Comparison of ENCODE assay signal across 17 cellular contexts in genomic region chr19:5678071-5678682, GRCh38. TPM values are rescaled to one million over a fixed set of nuclear protein-coding genes. Genes with fewer than 3 reads are reported as not detected.
DNase-seq lines count a peak whose midpoint lies in the region; ATAC-seq and TF ChIP-seq lines count a peak whose summit lies in the region.
"Had no signal": no experiment of that assay in that cellular context is flagged by ENCODE, and none has a peak within 500 bp of the region (broad histone marks: within the 10 kb centered on the region; RNA-seq: fewer than 3 reads in every experiment).

No MANE protein-coding gene starts in this region.

- intact Hi-C loops in left ventricle myocardium superior (cut with micrococcal nuclease) (no loop called here), cardiac septum (cut with DNase I) (no loop called here), thyroid gland (cut with DNase I) (no loop called here)

- H3K27ac Mint-ChIP-seq in nephron, result no peak overlapping the region

- DNase-seq in left ventricle myocardium superior, result peak; percentile 33
- DNase-seq in cardiac septum (ENCODE audit: low spot score), result no peak
- no peak for DNase-seq in thyroid gland
- DNase-seq: BE2C; Caco-2; CD4-positive, alpha-beta T cell; HFFc6; KG1; NCI-H1105 treated with DMSO at 0.1 percent for 48 hours; NCI-H1694; NCI-H2081 treated with DMSO at 0.1 percent for 48 hours; SHP77 had no signal

- no peak for ATAC-seq in left ventricle myocardium superior

- TF ChIP-seq CTCF in nephron (IDR thresholded peaks at IDR 0.05; ENCODE audit: unreplicated experiment in 3 of 3) (no peak), thyroid gland (IDR thresholded peaks at IDR 0.05) (no peak)

- no peaks in the 10 kb centered on the region for H3K9me3 Mint-ChIP-seq in nephron
- H3K9me3 Mint-ChIP-seq: CD4-positive, alpha-beta T cell; HFFc6 had no signal

- no peaks in the 10 kb centered on the region for H3K27me3 Mint-ChIP-seq in nephron (ENCODE audit: low read depth)
- H3K27me3 Mint-ChIP-seq: CD4-positive, alpha-beta T cell had no signal

- peaks cover 8 to 15% of the 10 kb centered on the region in 2 donors for H3K4me1 ChIP-seq in thyroid gland
- H3K4me1 ChIP-seq: BE2C, Caco-2 had no signal

- H3K27ac ChIP-seq in thyroid gland, result no peak overlapping the region
- H3K27ac ChIP-seq: SK-N-MC had no signal

- H3K4me3 ChIP-seq in thyroid gland (replicated peaks in 1 of 3), result no peak overlapping the region
- H3K4me3 ChIP-seq: SK-N-MC had no signal

- peak overlapping the region in 2 of 3 experiments; percentile 20 to 47 for H3K4me3 Mint-ChIP-seq in nephron

- H3K36me3 ChIP-seq in thyroid gland, result no peaks in the 10 kb centered on the region
- H3K36me3 ChIP-seq: BE2C had no signal

- WGBS in thyroid gland, 2 donors, result 85 to 91% methylated on average over 4 to 14 of the region's 22 CpGs

- no peaks in the 10 kb centered on the region for H3K27me3 ChIP-seq in thyroid gland
- H3K27me3 ChIP-seq: BE2C had no signal

- H3K36me3 Mint-ChIP-seq in nephron (ENCODE audit: low read depth), result peaks cover 10% of the 10 kb centered on the region

- peaks cover 36% of the 10 kb centered on the region for H3K4me1 Mint-ChIP-seq in nephron

- no peak for TF ChIP-seq POLR2A in thyroid gland (IDR thresholded peaks at IDR 0.05)

- no peaks in the 10 kb centered on the region for H3K9me3 ChIP-seq in thyroid gland
- H3K9me3 ChIP-seq: BE2C, Caco-2 had no signal

RNA-seq across cellular contexts. Expression of gene MICOS13, which starts 2.1 kb away (rescaled TPM):
- total RNA-seq in left ventricle myocardium superior (167 TPM), cardiac septum (143 TPM), thyroid gland (10 to 100 TPM; 20.1 to 68.3 (median 47.2) TPM)

RNA-seq across cellular contexts. Expression of gene HSD11B1L, which starts 2.6 kb away (rescaled TPM):
- total RNA-seq in left ventricle myocardium superior (5.5 TPM), cardiac septum (4.3 TPM), thyroid gland (10 to 100 TPM in 3 of 4 donors, 1 to 10 TPM in 1; 7.3 to 30.4 (median 15.8) TPM)

RNA-seq across cellular contexts. Expression of gene RPL36, which starts 11.9 kb away (rescaled TPM):
- total RNA-seq in left ventricle myocardium superior, result 401 TPM
- 337 TPM for total RNA-seq in cardiac septum
- total RNA-seq in thyroid gland, result 100 to 1,000 TPM; 313 to 561 (median 386) TPM

RNA-seq across cellular contexts. Expression of gene LONP1, which starts 41.8 kb away (rescaled TPM):
- total RNA-seq in left ventricle myocardium superior, result 90.7 TPM
- 70.8 TPM for total RNA-seq in cardiac septum
- total RNA-seq in thyroid gland, result 100 to 1,000 TPM in 1 of 4 donors, 10 to 100 TPM in 3; 45.0 to 100 (median 67.9) TPM

RNA-seq across cellular contexts. Expression of gene CATSPERD, which starts 42.3 kb away (rescaled TPM):
- total RNA-seq in left ventricle myocardium superior (not detected), cardiac septum (not detected), thyroid gland (not detected)
- total RNA-seq: A172; Caco-2; CD4-positive, alpha-beta T cell; HFFc6; NCI-H460; OCI-LY7 had no signal
